ENCODE assay signal across 1 cellular context in the genomic region with DNA sequence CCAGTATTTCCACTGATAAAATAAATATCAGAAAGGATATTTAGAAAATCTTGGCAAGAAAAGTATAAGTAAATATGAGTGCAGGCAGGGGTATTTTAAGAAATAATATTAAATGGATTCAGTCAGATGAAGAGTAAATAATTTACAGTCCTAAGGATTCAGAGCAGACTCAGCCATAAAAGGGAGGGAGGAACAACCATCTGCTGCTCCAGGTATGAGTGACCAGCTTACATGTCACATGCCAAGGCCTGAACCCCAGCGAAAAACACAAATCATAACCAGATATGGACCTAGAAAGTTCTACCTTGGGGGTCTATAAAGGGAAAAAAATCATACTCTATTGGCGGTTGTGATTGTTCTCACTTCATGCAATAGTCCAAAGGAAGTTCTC.
TF ChIP-seq lines count a peak whose summit lies in the region.

No MANE protein-coding gene starts in this region.

TF ChIP-seq in IMR-90, 13 proteins besides CTCF, POLR2A, EP300 and RAD21 (continued from another document):
- TF ChIP-seq RFX5 (IDR thresholded peaks at IDR 0.05; ENCODE audit: low read depth, low read length) (no peak), RCOR1 (IDR thresholded peaks at IDR 0.05; ENCODE audit: insufficient replicate concordance, low read length) (no peak)
TF ChIP-seq in IMR-90: peak in this region for 0.
